In genomic region chr14:50022661-50023060, GRCh38 we compare ENCODE assay signal across 13 cellular contexts.
DNase-seq lines count a peak whose midpoint lies in the region; ATAC-seq and TF ChIP-seq lines count a peak whose summit lies in the region.
"Had no signal": no experiment of that assay in that cellular context is flagged by ENCODE, and none has a peak within 500 bp of the region (broad histone marks: within the 10 kb centered on the region; RNA-seq: fewer than 3 reads in every experiment).

No MANE protein-coding gene starts in this region.

- no peak overlapping the region for H3K4me3 Mint-ChIP-seq in activated T-cell treated with anti-CD3 and anti-CD28 coated beads, Interleukin-2, amount 50 U/mL, for 72 hours
- no peak overlapping the region for H3K4me3 Mint-ChIP-seq in stimulated activated effector memory CD8-positive, alpha-beta T cell treated with anti-CD3 and anti-CD28 coated beads, Interleukin-12 subunit alpha, Interleukin-12 subunit beta, amount 100 ng/mL, for 72 hours
- H3K4me3 Mint-ChIP-seq: CD14-positive monocyte had no signal

- DNase-seq in activated T-cell treated with anti-CD3 and anti-CD28 coated beads, Interleukin-2, amount 50 U/mL, for 72 hours = no peak
- no peak for DNase-seq in activated T-cell treated with anti-CD3 and anti-CD28 coated beads, Interleukin-2, amount 50 U/mL, for 1 hour
- DNase-seq in RWPE1 (ENCODE audit: low spot score) (no peak), HK-2 (ENCODE audit: unreplicated experiment) (no peak)
- DNase-seq in stimulated activated effector memory CD8-positive, alpha-beta T cell treated with anti-CD3 and anti-CD28 coated beads, Interleukin-12 subunit alpha, Interleukin-12 subunit beta, amount 100 ng/mL, for 72 hours (ENCODE audit: low spot score in 2 of 2) = no peak
- DNase-seq: DMS 273 treated with DMSO at 0.1 percent for 48 hours, GM23248, NCI-H1092 treated with DMSO at 0.1 percent for 48 hours, NCI-H2081, RPMI8226 had no signal

- no peak for TF ChIP-seq CTCF in RWPE1 (conservative IDR thresholded peaks at IDR 0.05; ENCODE audit: low read depth)

- H3K36me3 Mint-ChIP-seq in activated T-cell treated with anti-CD3 and anti-CD28 coated beads, Interleukin-2, amount 50 U/mL, for 72 hours (ENCODE audit: insufficient read depth in 2 of 2) = peaks cover 28 to 48% of the 10 kb centered on the region in 2 donors
- H3K36me3 Mint-ChIP-seq in stimulated activated effector memory CD8-positive, alpha-beta T cell treated with anti-CD3 and anti-CD28 coated beads, Interleukin-12 subunit alpha, Interleukin-12 subunit beta, amount 100 ng/mL, for 72 hours = peaks cover 63% of the 10 kb centered on the region

- CTCF ChIA-PET in RWPE1 (lab: Yijun Ruan, JAX) = no interaction called here

- H3K9me3 Mint-ChIP-seq in activated T-cell treated with anti-CD3 and anti-CD28 coated beads, Interleukin-2, amount 50 U/mL, for 72 hours = peaks cover 10 to 20% of the 10 kb centered on the region in 2 donors
- H3K9me3 Mint-ChIP-seq in stimulated activated effector memory CD8-positive, alpha-beta T cell treated with anti-CD3 and anti-CD28 coated beads, Interleukin-12 subunit alpha, Interleukin-12 subunit beta, amount 100 ng/mL, for 72 hours = peaks cover 14% of the 10 kb centered on the region

- peak overlapping the region; percentile 95 for H3K27ac ChIP-seq in RWPE1

- H3K27ac Mint-ChIP-seq in activated T-cell treated with anti-CD3 and anti-CD28 coated beads, Interleukin-2, amount 50 U/mL, for 72 hours = no peak overlapping the region
- no peak overlapping the region for H3K27ac Mint-ChIP-seq in stimulated activated effector memory CD8-positive, alpha-beta T cell treated with anti-CD3 and anti-CD28 coated beads, Interleukin-12 subunit alpha, Interleukin-12 subunit beta, amount 100 ng/mL, for 72 hours
- H3K27ac Mint-ChIP-seq: CD14-positive monocyte had no signal

- peaks cover 44% of the 10 kb centered on the region for H3K4me1 Mint-ChIP-seq in activated T-cell treated with anti-CD3 and anti-CD28 coated beads, Interleukin-2, amount 50 U/mL, for 72 hours (ENCODE audit: low read depth)
- H3K4me1 Mint-ChIP-seq in stimulated activated effector memory CD8-positive, alpha-beta T cell treated with anti-CD3 and anti-CD28 coated beads, Interleukin-12 subunit alpha, Interleukin-12 subunit beta, amount 100 ng/mL, for 72 hours = peaks cover 48% of the 10 kb centered on the region

- ATAC-seq in activated T-cell treated with anti-CD3 and anti-CD28 coated beads, Interleukin-2, amount 50 U/mL, for 72 hours (replicated peaks in 1 of 2) = peak; percentile 62 to 67
- ATAC-seq in HG02610 (IDR thresholded peaks at IDR 0.05; ENCODE audit: unreplicated experiment) (peak; percentile 49), GM19397 (IDR thresholded peaks at IDR 0.05; ENCODE audit: unreplicated experiment) (no peak)
- ATAC-seq in stimulated activated effector memory CD8-positive, alpha-beta T cell treated with anti-CD3 and anti-CD28 coated beads, Interleukin-12 subunit alpha, Interleukin-12 subunit beta, amount 100 ng/mL, for 72 hours = peak; percentile 75

- H3K27me3 Mint-ChIP-seq in activated T-cell treated with anti-CD3 and anti-CD28 coated beads, Interleukin-2, amount 50 U/mL, for 72 hours (ENCODE audit: low read depth) = no peaks in the 10 kb centered on the region

- POLR2A ChIA-PET in RWPE1 (lab: Yijun Ruan, JAX; ENCODE audit: low non-redundant PET) = no interaction called here
